In genomic region chr20:12012241-12013222, GRCh38 we compare ENCODE assay signal across 8 cellular contexts.
DNase-seq lines count a peak whose midpoint lies in the region; ATAC-seq and TF ChIP-seq lines count a peak whose summit lies in the region.

No MANE protein-coding gene starts in this region.

- H3K36me3 ChIP-seq in RWPE2 (ENCODE audit: low read depth) = no peaks in the 10 kb centered on the region

- ATAC-seq in RWPE2 (ENCODE audit: low read depth) = peak; percentile 66

- in situ Hi-C loops in GM13977 (cut with MboI; ENCODE audit: low pct_unique_long_range_greater_than_20kb, low sequenced_read_pairs, unreplicated experiment) = no loop called here

- H3K4me1 ChIP-seq in RWPE2 (ENCODE audit: insufficient read depth, poor library complexity, severe bottlenecking) = no peaks in the 10 kb centered on the region

- H3K27ac Mint-ChIP-seq in CD14-positive monocyte = no peak overlapping the region

- H3K27me3 ChIP-seq in HL-60 (ENCODE audit: insufficient read depth, poor library complexity, severe bottlenecking) (no peaks in the 10 kb centered on the region), RWPE2 (ENCODE audit: insufficient read depth, poor library complexity, severe bottlenecking) (no peaks in the 10 kb centered on the region)

- H3K27ac ChIP-seq in HL-60 (replicated peaks) = no peak overlapping the region
- H3K27ac ChIP-seq in RWPE2 (ENCODE audit: poor library complexity, severe bottlenecking) = no peak overlapping the region

- H3K27me3 Mint-ChIP-seq in CD14-positive monocyte (ENCODE audit: low read depth in 3 of 3) = peaks cover 0 to 1% (median 0%) of the 10 kb centered on the region in 3 donors

- no peaks in the 10 kb centered on the region for H3K9me3 ChIP-seq in RWPE2 (ENCODE audit: severe bottlenecking)

- H3K9me3 Mint-ChIP-seq in CD14-positive monocyte = no peaks in the 10 kb centered on the region

- H3K36me3 Mint-ChIP-seq in CD14-positive monocyte = no peaks in the 10 kb centered on the region

- no peak overlapping the region for H3K4me3 Mint-ChIP-seq in CD14-positive monocyte

- DNase-seq in CD14-positive monocyte (ENCODE audit: low spot score) (no peak), GM13977 (ENCODE audit: low spot score) (peak; percentile 59), HL-60 (ENCODE audit: low read depth in 1 of 2, low spot score in 1 of 2) (peak; percentile 60 to 74), RWPE2 (ENCODE audit: low spot score) (no peak), epithelial cell of esophagus (ENCODE audit: low read depth) (peak; percentile 70), myocyte (ENCODE audit: low read depth) (peak; percentile 13)
- DNase-seq in central memory CD4-positive, alpha-beta T cell = no peak
- no peak for DNase-seq in activated effector memory CD4-positive, alpha-beta T cell treated with anti-CD3 and anti-CD28 coated beads, Interleukin-2, amount 50 U/mL, for 16 hours

- TF ChIP-seq CTCF in CD14-positive monocyte (IDR thresholded peaks at IDR 0.05) (peak; percentile 100), GM13977 (IDR thresholded peaks at IDR 0.05; ENCODE audit: extremely low read depth, insufficient read depth, missing control alignments) (peak; percentile 85), HL-60 (IDR thresholded peaks at IDR 0.05; ENCODE audit: insufficient read depth, low read length) (peak; percentile 98), RWPE2 (IDR thresholded peaks at IDR 0.05; ENCODE audit: poor library complexity, severe bottlenecking) (peak; percentile 92), epithelial cell of esophagus (IDR thresholded peaks at IDR 0.05; ENCODE audit: insufficient read depth, low read depth, low read length, missing control alignments) (peak; percentile 100)

- intact Hi-C loops in CD14-positive monocyte (cut with micrococcal nuclease) = no loop called here

- H3K4me3 ChIP-seq in HL-60 (replicated peaks; ENCODE audit: insufficient read depth, low read length) = 0 out of 2 replicates have a peak overlapping the region, but pooled peaks have one; percentile 6
- no peak overlapping the region for H3K4me3 ChIP-seq in RWPE2 (ENCODE audit: severe bottlenecking)
- no peak overlapping the region for H3K4me3 ChIP-seq in epithelial cell of esophagus (ENCODE audit: low read length)

- H3K4me1 Mint-ChIP-seq in CD14-positive monocyte = peaks cover 8% of the 10 kb centered on the region

Comparison
In these comparisons a context has a peak if more than half of its experiments do, and no peak if none do; other contexts are left out.
1. DNase-seq: peak in GM13977 (single experiment), HL-60 (2 of 2), epithelial cell of esophagus (single experiment) and myocyte (single experiment); none in CD14-positive monocyte (single experiment), RWPE2 (single experiment), central memory CD4-positive, alpha-beta T cell (single experiment) and activated effector memory CD4-positive, alpha-beta T cell treated with anti-CD3 and anti-CD28 coated beads, Interleukin-2, amount 50 U/mL, for 16 hours (single experiment).
2. Peak in every context shown above with its lines, with median percentiles within 50 percentile points of each other: CTCF ChIP-seq.